8 cellular contexts compared by ENCODE assay signal in genomic region chr20:51404297-51405060, GRCh38.
A peak's percentile ranks its signal among the peaks of the same experiment; 100 is the strongest.
DNase-seq lines count a peak whose midpoint lies in the region; ATAC-seq and TF ChIP-seq lines count a peak whose summit lies in the region.

No MANE protein-coding gene starts in this region.

- no peak overlapping the region for H3K9ac ChIP-seq in SK-N-SH

- no peaks in the 10 kb centered on the region for H3K36me3 Mint-ChIP-seq in neural crest cell (ENCODE audit: low read depth)

- DNase-seq in GM10266 (ENCODE audit: extremely low spot score) (peak; percentile 88), NB4 (ENCODE audit: low read depth) (peak; percentile 31), neural crest cell (ENCODE audit: low read depth, low spot score) (no peak), kidney tubule cell (ENCODE audit: low spot score) (no peak), HuH-7 (ENCODE audit: low spot score) (no peak), SK-N-SH (no peak)
- DNase-seq in activated T-helper 1 cell treated with anti-CD3 and anti-CD28 coated beads, Interleukin-2, amount 50 U/mL, for 16 hours (ENCODE audit: low read depth in 1 of 2, low spot score in 1 of 2) = peak; percentile 74 to 85

- H3F3A ChIP-seq in SK-N-SH (replicated peaks; ENCODE audit: insufficient read depth) = no peaks in the 10 kb centered on the region

- no peaks in the 10 kb centered on the region for H3K9me3 ChIP-seq in SK-N-SH

- no peaks in the 10 kb centered on the region; a peak in 1 of 4 replicates for H3K4me1 ChIP-seq in SK-N-SH (ENCODE audit: control insufficient read depth in 1 of 2, insufficient read depth in 2 of 2, low read depth in 1 of 2, low read length in 1 of 2)

- WGBS in SK-N-SH (ENCODE audit: low lambda C conversion rate) = 88% methylated on average over 6 of the region's 10 CpGs

- no peak overlapping the region for H3K4me3 Mint-ChIP-seq in neural crest cell

- no peak overlapping the region for H3K27ac ChIP-seq in SK-N-SH (ENCODE audit: low read depth in 2 of 2, low read length in 1 of 2)

- H3K36me3 ChIP-seq in SK-N-SH (replicated peaks in 1 of 2; ENCODE audit: control insufficient read depth in 1 of 2, insufficient read depth in 2 of 2, low read length in 1 of 2) = no peaks in the 10 kb centered on the region

- H3K9me2 ChIP-seq in SK-N-SH = no peaks in the 10 kb centered on the region

- no peak for TF ChIP-seq RAD21 in SK-N-SH (IDR thresholded peaks at IDR 0.05; ENCODE audit: low read length)

- peak; percentile 75 for ATAC-seq in GM21786 (IDR thresholded peaks at IDR 0.05; ENCODE audit: unreplicated experiment)

- POLR2A ChIA-PET in SK-N-SH (lab: Yijun Ruan, JAX) = no interaction called here

- TF ChIP-seq CTCF in GM10266 (IDR thresholded peaks at IDR 0.05; ENCODE audit: control insufficient read depth, insufficient read depth, low read depth, missing control alignments) (no peak), NB4 (IDR thresholded peaks at IDR 0.05; ENCODE audit: low read depth, low read length) (no peak), neural crest cell (conservative IDR thresholded peaks at IDR 0.05) (no peak), SK-N-SH (IDR thresholded peaks at IDR 0.05) (no peak)

- H3K79me2 ChIP-seq in SK-N-SH (ENCODE audit: insufficient read depth) = no peaks in the 10 kb centered on the region

- H3K4me1 Mint-ChIP-seq in neural crest cell = no peaks in the 10 kb centered on the region

- H3K4me3 ChIP-seq in NB4 (ENCODE audit: low read depth, low read length) (no peak overlapping the region), SK-N-SH (ENCODE audit: low read depth in 2 of 2, low read length in 1 of 2) (no peak overlapping the region)

- peak overlapping the region; percentile 35 for H3K27ac Mint-ChIP-seq in neural crest cell (ENCODE audit: unreplicated experiment)

- H3K9me3 Mint-ChIP-seq in neural crest cell = no peaks in the 10 kb centered on the region

- no peaks in the 10 kb centered on the region for H3K27me3 Mint-ChIP-seq in neural crest cell (ENCODE audit: low read depth)

- TF ChIP-seq POLR2A in NB4 (IDR thresholded peaks at IDR 0.05; ENCODE audit: extremely low read depth, insufficient read length) = no peak

- no peak overlapping the region for H2AFZ ChIP-seq in SK-N-SH (ENCODE audit: low read depth)

- no peaks in the 10 kb centered on the region for H3K27me3 ChIP-seq in SK-N-SH (ENCODE audit: insufficient read depth)

- H4K20me1 ChIP-seq in SK-N-SH (ENCODE audit: insufficient read depth) = no peaks in the 10 kb centered on the region

- CTCF ChIA-PET in SK-N-SH (lab: Yijun Ruan, JAX) = interaction anchor here (0.9 kb wide), 1 partner anchor 219 kb away, joined by 3 read pairs; no protein-coding TSS in a partner anchor

- no peak overlapping the region for H3K4me2 ChIP-seq in SK-N-SH

- TF ChIP-seq EP300 in SK-N-SH (IDR thresholded peaks at IDR 0.05; ENCODE audit: borderline replicate concordance in 1 of 2, low read depth in 1 of 2, low read length in 1 of 2) = no peak

TF ChIP-seq in SK-N-SH, 30 proteins besides CTCF, POLR2A, EP300 and RAD21:
- TF ChIP-seq REST (IDR thresholded peaks at IDR 0.05; ENCODE audit: low read depth, low read length) (no peak), ELF1 (IDR thresholded peaks at IDR 0.05) (no peak), FOXM1 (IDR thresholded peaks at IDR 0.05; ENCODE audit: low read depth) (no peak), GATA2 (CRISPR knock-in tag; IDR thresholded peaks at IDR 0.05) (no peak), PBX3 (IDR thresholded peaks at IDR 0.05) (no peak), MXI1 (IDR thresholded peaks at IDR 0.05; ENCODE audit: low read depth, low read length) (no peak), YY1 (IDR thresholded peaks at IDR 0.05; ENCODE audit: low read depth) (no peak), JUND (IDR thresholded peaks at IDR 0.05) (no peak), SIN3A (IDR thresholded peaks at IDR 0.05; ENCODE audit: borderline replicate concordance, low read depth, low read length) (no peak), FOXJ3 (CRISPR knock-in tag; IDR thresholded peaks at IDR 0.05) (no peak), NFIC (IDR thresholded peaks at IDR 0.05; ENCODE audit: borderline replicate concordance) (no peak; the same call in 1 of the 2 replicates), NRF1 (IDR thresholded peaks at IDR 0.05; ENCODE audit: low read depth, low read length) (no peak), CHD2 (IDR thresholded peaks at IDR 0.05; ENCODE audit: low read length, partially characterized antibody) (no peak)
- TF ChIP-seq, protein P1, sequence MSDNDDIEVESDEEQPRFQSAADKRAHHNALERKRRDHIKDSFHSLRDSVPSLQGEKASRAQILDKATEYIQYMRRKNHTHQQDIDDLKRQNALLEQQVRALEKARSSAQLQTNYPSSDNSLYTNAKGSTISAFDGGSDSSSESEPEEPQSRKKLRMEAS (IDR thresholded peaks at IDR 0.05; ENCODE audit: low read depth) = no peak
TF ChIP-seq in SK-N-SH: peak in this region for 0.

Comparison
In these comparisons a context has a peak if more than half of its experiments do, and no peak if none do; other contexts are left out.
1. DNase-seq: peak in GM10266 (single experiment), NB4 (single experiment) and activated T-helper 1 cell treated with anti-CD3 and anti-CD28 coated beads, Interleukin-2, amount 50 U/mL, for 16 hours (2 of 2); none in neural crest cell (single experiment), kidney tubule cell (single experiment), HuH-7 (single experiment) and SK-N-SH (single experiment).